Comparison of ENCODE assay signal across 14 cellular contexts in genomic region chr3:72452745-72453144, GRCh38. TPM values are rescaled to one million over a fixed set of nuclear protein-coding genes. Genes with fewer than 3 reads are reported as not detected.
A peak's percentile ranks its signal among the peaks of the same experiment; 100 is the strongest.
DNase-seq lines count a peak whose midpoint lies in the region; ATAC-seq, FAIRE-seq and TF ChIP-seq lines count a peak whose summit lies in the region.
"Had no signal": no experiment of that assay in that cellular context is flagged by ENCODE, and none has a peak within 500 bp of the region (broad histone marks: within the 10 kb centered on the region; RNA-seq: fewer than 3 reads in every experiment).

No MANE protein-coding gene starts in this region.

- TF ChIP-seq CTCF in endodermal cell (conservative IDR thresholded peaks at IDR 0.05), result no peak
- TF ChIP-seq CTCF in HepG2 (CRISPR knock-in tag; IDR thresholded peaks at IDR 0.05), result no peak

- no peak overlapping the region for H2BK12ac ChIP-seq in trophoblast cell (ENCODE audit: low read length)

- no peaks in the 10 kb centered on the region for H3K9me3 Mint-ChIP-seq in endodermal cell
- H3K9me3 Mint-ChIP-seq in activated naive CD4-positive, alpha-beta T cell treated with anti-CD3 and anti-CD28 coated beads for 36 hours, result no peaks in the 10 kb centered on the region
- H3K9me3 Mint-ChIP-seq: CD4-positive, CD25-positive, alpha-beta regulatory T cell; GM23338 had no signal

- in situ Hi-C loops in HepG2 (cut with HindIII; ENCODE audit: extremely low pct_ligation_motif_present, low pct_unique_long_range_greater_than_20kb), result no loop called here

- H3K9me3 ChIP-seq in endodermal cell (ENCODE audit: control insufficient read depth, low read length), result no peaks in the 10 kb centered on the region
- no peaks in the 10 kb centered on the region for H3K9me3 ChIP-seq in HepG2 (ENCODE audit: low read length)
- H3K9me3 ChIP-seq in trophoblast cell (ENCODE audit: insufficient read depth, low read depth, low read length), result no peaks in the 10 kb centered on the region
- H3K9me3 ChIP-seq: BLaER1 treated with 17β-estradiol and CSF1 and Interleukin-3, amounts not matched to agents 10 nM and 100 nM had no signal

- H3K27me3 ChIP-seq in endodermal cell (ENCODE audit: control insufficient read depth, insufficient read depth, low read length, poor library complexity, severe bottlenecking), result no peaks in the 10 kb centered on the region
- no peaks in the 10 kb centered on the region; a peak in 2 of 5 replicates for H3K27me3 ChIP-seq in HepG2 (ENCODE audit: control insufficient read depth in 1 of 2, insufficient read depth in 2 of 2, low read length in 2 of 2)
- no peaks in the 10 kb centered on the region for H3K27me3 ChIP-seq in trophoblast cell (ENCODE audit: insufficient read depth, low read length)
- H3K27me3 ChIP-seq: BLaER1 treated with 17β-estradiol and CSF1 and Interleukin-3, amounts not matched to agents 10 nM and 100 nM had no signal

- H4K8ac ChIP-seq in trophoblast cell (ENCODE audit: low read depth, low read length), result no peak overlapping the region

- no peak overlapping the region for H4K91ac ChIP-seq in trophoblast cell (ENCODE audit: low read depth, low read length)

- H3K4me1 Mint-ChIP-seq in endodermal cell, result peaks cover 36% of the 10 kb centered on the region
- H3K4me1 Mint-ChIP-seq in activated naive CD4-positive, alpha-beta T cell treated with anti-CD3 and anti-CD28 coated beads for 36 hours (ENCODE audit: low read depth), result peaks cover 17% of the 10 kb centered on the region

- H2BK120ac ChIP-seq in trophoblast cell (ENCODE audit: insufficient read depth, low read length, poor library complexity), result no peak overlapping the region

- no peak overlapping the region for H3K23ac ChIP-seq in trophoblast cell (ENCODE audit: low read length)

- DNase-seq in NCI-H82 treated with DMSO at 0.1 percent for 48 hours (lab: John Stamatoyannopoulos, UW; ENCODE audit: unreplicated experiment) (peak; percentile 39), endodermal cell (no peak), HepG2 (ENCODE audit: low spot score) (no peak), trophoblast cell (peak; percentile 81 to 95), occipital lobe (lab: John Stamatoyannopoulos, UW) (no peak), GDM1 (lab: John Stamatoyannopoulos, UW) (no peak)
- no peak for DNase-seq in activated naive CD4-positive, alpha-beta T cell treated with anti-CD3 and anti-CD28 coated beads for 36 hours
- DNase-seq: ACHN; CD4-positive, CD25-positive, alpha-beta regulatory T cell; H7 had no signal

- no peak for TF ChIP-seq EP300 in HepG2 (IDR thresholded peaks at IDR 0.05; ENCODE audit: low read depth in 2 of 2, low read length in 2 of 2)
- no peak for TF ChIP-seq EP300 in HepG2 (CRISPR knock-in tag; IDR thresholded peaks at IDR 0.05; ENCODE audit: borderline replicate concordance)

- 70 to 80% methylated on average over 5 of the region's 5 CpGs for WGBS in endodermal cell (ENCODE audit: insufficient coverage in 1 of 2, insufficient read length in 1 of 2), 2 experiments
- 4% methylated on average over 5 of the region's 5 CpGs for WGBS in HepG2 (ENCODE audit: low lambda C conversion rate)
- WGBS in trophoblast cell (ENCODE audit: extremely low coverage, insufficient coverage, insufficient read length), result no CpG with 5 or more reads among the region's 5 CpGs

- no peak overlapping the region for H3K18ac ChIP-seq in trophoblast cell (ENCODE audit: low read length)

- no peak overlapping the region for H3K14ac ChIP-seq in trophoblast cell (ENCODE audit: low read length)

- H3K79me2 ChIP-seq in HepG2 (ENCODE audit: insufficient read depth, low read length), result no peaks in the 10 kb centered on the region
- no peaks in the 10 kb centered on the region for H3K79me2 ChIP-seq in trophoblast cell (ENCODE audit: control insufficient read depth, insufficient read depth, low read length, poor library complexity)

- H3K27me3 Mint-ChIP-seq in endodermal cell (ENCODE audit: insufficient read depth), result peaks cover 25% of the 10 kb centered on the region
- peaks cover 27% of the 10 kb centered on the region for H3K27me3 Mint-ChIP-seq in activated naive CD4-positive, alpha-beta T cell treated with anti-CD3 and anti-CD28 coated beads for 36 hours (ENCODE audit: low read depth)

- no peak overlapping the region for H2BK5ac ChIP-seq in trophoblast cell (ENCODE audit: low read depth, low read length, poor library complexity)

- no peak overlapping the region for H3K27ac Mint-ChIP-seq in endodermal cell
- H3K27ac Mint-ChIP-seq in activated naive CD4-positive, alpha-beta T cell treated with anti-CD3 and anti-CD28 coated beads for 36 hours, result no peak overlapping the region
- H3K27ac Mint-ChIP-seq: CD4-positive, CD25-positive, alpha-beta regulatory T cell; GM23338 had no signal

- peak overlapping the region; percentile 42 for H3K4me3 ChIP-seq in endodermal cell (ENCODE audit: low read length)
- H3K4me3 ChIP-seq in HepG2 (replicated peaks in 1 of 3; ENCODE audit: insufficient read depth in 1 of 3, low read depth in 2 of 3, low read length in 3 of 3), result no peak overlapping the region
- no peak overlapping the region for H3K4me3 ChIP-seq in trophoblast cell (ENCODE audit: low read depth, low read length)
- H3K4me3 ChIP-seq: BLaER1 treated with 17β-estradiol and CSF1 and Interleukin-3, amounts not matched to agents 10 nM and 100 nM; GM23338 had no signal

- H3K9ac ChIP-seq in endodermal cell (ENCODE audit: extremely low read depth, low read length, poor library complexity, severe bottlenecking) (no peak overlapping the region), HepG2 (ENCODE audit: insufficient read depth, low read depth, low read length) (no peak overlapping the region), trophoblast cell (ENCODE audit: low read length) (no peak overlapping the region)
- H3K9ac ChIP-seq: BLaER1 treated with 17β-estradiol and CSF1 and Interleukin-3, amounts not matched to agents 10 nM and 100 nM had no signal

- POLR2A ChIA-PET in HepG2 (lab: Yijun Ruan, JAX), result no interaction called here

- H3K36me3 Mint-ChIP-seq in endodermal cell (ENCODE audit: low read depth), result no peaks in the 10 kb centered on the region
- H3K36me3 Mint-ChIP-seq in activated naive CD4-positive, alpha-beta T cell treated with anti-CD3 and anti-CD28 coated beads for 36 hours (ENCODE audit: low read depth), result no peaks in the 10 kb centered on the region
- H3K36me3 Mint-ChIP-seq: CD4-positive, CD25-positive, alpha-beta regulatory T cell had no signal

- H4K20me1 ChIP-seq in HepG2 (ENCODE audit: insufficient read depth, low read length), result no peaks in the 10 kb centered on the region
- H4K20me1 ChIP-seq: BLaER1 treated with 17β-estradiol and CSF1 and Interleukin-3, amounts not matched to agents 10 nM and 100 nM had no signal

- TF ChIP-seq RAD21 in HepG2 (CRISPR knock-in tag; IDR thresholded peaks at IDR 0.05), result no peak

- no peak for FAIRE-seq in HepG2 (lab: Jason Lieb, UNC)
- FAIRE-seq: GM12891 had no signal

- H4K12ac ChIP-seq in trophoblast cell (ENCODE audit: low read depth, low read length), result no peak overlapping the region

- CTCF ChIA-PET in HepG2 (lab: Yijun Ruan, JAX; ENCODE audit: low intra/inter-chr PET ratio, low total read pairs), result no interaction called here
- CTCF ChIA-PET in activated naive CD4-positive, alpha-beta T cell treated with anti-CD3 and anti-CD28 coated beads for 36 hours (lab: Charles Lee), result interaction anchor here (0.6 to 1.0 kb wide), 2 partner anchors 16 to 61 kb away, joined by 3 to 4 read pairs; no protein-coding TSS in a partner anchor

- no peak for ATAC-seq in HepG2
- ATAC-seq: GM23338 had no signal

- BruUV-seq in HepG2 (replicated peaks; lab: Mats Ljungman, UMichigan), result no TSS peak

- peaks cover under 1% of the 10 kb centered on the region for H3K79me1 ChIP-seq in trophoblast cell (ENCODE audit: low read length)

- H3K4me2 ChIP-seq in HepG2 (ENCODE audit: low read depth, low read length) (peak overlapping the region; percentile 11; the same call in 1 of the 2 replicates), trophoblast cell (ENCODE audit: low read length) (no peak overlapping the region)
- H3K4me2 ChIP-seq: BLaER1 treated with 17β-estradiol and CSF1 and Interleukin-3, amounts not matched to agents 10 nM and 100 nM; GM23338 had no signal

- H3K4ac ChIP-seq in trophoblast cell (ENCODE audit: low read depth, low read length), result no peak overlapping the region

- H2AFZ ChIP-seq in HepG2 (ENCODE audit: low read length) (no peak overlapping the region), trophoblast cell (ENCODE audit: insufficient read depth, low read length, poor library complexity) (no peak overlapping the region)
- H2AFZ ChIP-seq: GM23338 had no signal

- no peak overlapping the region for H3K27ac ChIP-seq in endodermal cell (ENCODE audit: low read depth, low read length)
- H3K27ac ChIP-seq in HepG2 (ENCODE audit: extremely low read length, insufficient read depth, low read length), result no peak overlapping the region
- no peak overlapping the region for H3K27ac ChIP-seq in trophoblast cell (ENCODE audit: low read depth, low read length)
- H3K27ac ChIP-seq: BLaER1 treated with 17β-estradiol and CSF1 and Interleukin-3, amounts not matched to agents 10 nM and 100 nM; HL-60 had no signal

- H3K36me3 ChIP-seq in endodermal cell (ENCODE audit: control insufficient read depth, insufficient read depth, low read length) (no peaks in the 10 kb centered on the region), HepG2 (replicated peaks in 1 of 2; ENCODE audit: control insufficient read depth in 1 of 2, insufficient read depth in 2 of 2, low read length in 2 of 2) (no peaks in the 10 kb centered on the region), trophoblast cell (ENCODE audit: control insufficient read depth in 1 of 2, insufficient read depth in 2 of 2, low read length in 2 of 2) (no peaks in the 10 kb centered on the region)
- H3K36me3 ChIP-seq: BLaER1 treated with 17β-estradiol and CSF1 and Interleukin-3, amounts not matched to agents 10 nM and 100 nM had no signal

- intact Hi-C loops in HepG2 (cut with micrococcal nuclease; ENCODE audit: unreplicated experiment), result no loop called here
- intact Hi-C loops in activated naive CD4-positive, alpha-beta T cell treated with anti-CD3 and anti-CD28 coated beads for 36 hours (cut with micrococcal nuclease), result no loop called here

- no peak overlapping the region for H2AK5ac ChIP-seq in trophoblast cell (ENCODE audit: low read length)

- no peak for TF ChIP-seq POLR2A in HepG2 (IDR thresholded peaks at IDR 0.05; ENCODE audit: insufficient read depth in 1 of 2, low read depth in 2 of 2, low read length in 2 of 2)

- H3K4me1 ChIP-seq in endodermal cell (ENCODE audit: control insufficient read depth, insufficient read depth, low read length) (peaks cover 10% of the 10 kb centered on the region), HepG2 (ENCODE audit: insufficient read depth, low read length) (peaks cover 62% of the 10 kb centered on the region), trophoblast cell (ENCODE audit: control insufficient read depth in 1 of 2, insufficient read depth in 2 of 2, low read length in 2 of 2) (peaks cover under 1 to 2% of the 10 kb centered on the region in 2 experiments)

- no peak overlapping the region for H3K4me3 Mint-ChIP-seq in endodermal cell
- H3K4me3 Mint-ChIP-seq in activated naive CD4-positive, alpha-beta T cell treated with anti-CD3 and anti-CD28 coated beads for 36 hours, result no peak overlapping the region
- H3K4me3 Mint-ChIP-seq: GM23338 had no signal

RNA-seq across cellular contexts. Expression of gene RYBP, which starts 6.3 kb away (rescaled TPM):
- total RNA-seq in endodermal cell (10 to 100 TPM; 25.7 to 30.9 TPM), HepG2 (2016; rRNA removed; fragmentation: Illumina TruSeq; extraction: Trizol) (6.1 and 13.2 TPM in 2 replicates), occipital lobe (33.2 TPM)
- 19.5 TPM for polyA plus RNA-seq in endodermal cell (2013, experiment 1 of 2)
- polyA plus RNA-seq in endodermal cell (2013, experiment 2 of 2), result 18.7 TPM
- 1.0 and 1.2 TPM in 2 replicates for total RNA-seq in HepG2 (2016; cell fraction: cytosol; rRNA removed; fragmentation: Illumina TruSeq; extraction: Trizol; ENCODE audit: low read depth)
- 6.3 and 12.2 TPM in 2 replicates for total RNA-seq in HepG2 (2016; cell fraction: insoluble cytoplasmic fraction; rRNA removed; fragmentation: Illumina TruSeq; extraction: Trizol)
- total RNA-seq in HepG2 (2016; cell fraction: membrane; rRNA removed; fragmentation: Illumina TruSeq; extraction: Trizol), result 7.7 and 7.8 TPM in 2 replicates
- 8.8 and 10.1 TPM in 2 replicates for total RNA-seq in HepG2 (2016; cell fraction: nucleus; rRNA removed; fragmentation: Illumina TruSeq; extraction: Trizol)
- 8.0 and 10.7 TPM in 2 replicates for polyA plus RNA-seq in HepG2 (2011; rRNA removed)
- 4.9 and 7.5 TPM in 2 replicates for polyA plus RNA-seq in HepG2 (2011; cell fraction: cytosol; rRNA removed)
- 5.2 and 6.1 TPM in 2 replicates for polyA plus RNA-seq in HepG2 (2011; cell fraction: nucleus; rRNA removed)
- 15.4 and 18.6 TPM in 2 replicates for polyA plus RNA-seq in HepG2 (2012)
- 1.4 TPM in 2 replicates for polyA plus RNA-seq in HepG2 (2016; cell fraction: cytosol; fragmentation: Illumina TruSeq; extraction: Trizol; ENCODE audit: low read depth)
- 16.6 TPM in 2 replicates for polyA plus RNA-seq in HepG2 (2016; cell fraction: insoluble cytoplasmic fraction; fragmentation: Illumina TruSeq; extraction: Trizol; ENCODE audit: low read depth)
- polyA plus RNA-seq in HepG2 (2016; cell fraction: membrane; fragmentation: Illumina TruSeq; extraction: Trizol; ENCODE audit: low read depth), result 6.0 and 6.1 TPM in 2 replicates
- 13.8 and 14.7 TPM in 2 replicates for polyA plus RNA-seq in HepG2 (2016; cell fraction: nucleus; fragmentation: Illumina TruSeq; extraction: Trizol; ENCODE audit: insufficient read depth, low read depth)
- polyA minus RNA-seq in HepG2 (2011; rRNA and poly(A)+ RNA removed; ENCODE audit: low replicate concordance), result 2.2 and 5.2 TPM in 2 replicates
- 13.5 and 13.7 TPM in 2 replicates for polyA minus RNA-seq in HepG2 (2011; cell fraction: cytosol; rRNA and poly(A)+ RNA removed)
- 17.0 and 23.4 TPM in 2 replicates for polyA minus RNA-seq in HepG2 (2011; cell fraction: nucleus; rRNA and poly(A)+ RNA removed)
- 44.7 and 45.0 TPM in 2 replicates for polyA plus RNA-seq in trophoblast cell (2013)
- 10 to 100 TPM; 15.1 to 15.2 TPM for total RNA-seq in activated naive CD4-positive, alpha-beta T cell treated with anti-CD3 and anti-CD28 coated beads for 36 hours

Comparison
In these comparisons a context has a peak if more than half of its experiments do, and no peak if none do; other contexts are left out.
1. DNase-seq: peak in NCI-H82 treated with DMSO at 0.1 percent for 48 hours (single experiment) and trophoblast cell (2 of 2); none in endodermal cell (single experiment), HepG2 (single experiment), activated naive CD4-positive, alpha-beta T cell treated with anti-CD3 and anti-CD28 coated beads for 36 hours (single experiment), occipital lobe (single experiment) and GDM1 (single experiment).